In genomic region chr12:124098887-124099286, GRCh38 we compare ENCODE assay signal across 30 cellular contexts.
A peak's percentile ranks its signal among the peaks of the same experiment; 100 is the strongest.
DNase-seq lines count a peak whose midpoint lies in the region; ATAC-seq lines count a peak whose summit lies in the region.
"Had no signal": no experiment of that assay in that cellular context is flagged by ENCODE, and none has a peak within 500 bp of the region (broad histone marks: within the 10 kb centered on the region; RNA-seq: fewer than 3 reads in every experiment).

No MANE protein-coding gene starts in this region.

- no peak for ATAC-seq in HG02840 (IDR thresholded peaks at IDR 0.05; ENCODE audit: low FRiP score, unreplicated experiment)
- ATAC-seq: activated CD4-positive, alpha-beta T cell treated with anti-CD3 and anti-CD28 coated beads for 36 hours; stimulated activated naive CD8-positive, alpha-beta T cell treated with anti-CD3 and anti-CD28 coated beads, Interleukin-15, amount 100 ng/mL, for 72 hours had no signal

- DNase-seq in RPMI7951 (ENCODE audit: low read depth) (peak; percentile 22), foreskin melanocyte (peak; percentile 87), midbrain (lab: John Stamatoyannopoulos, UW) (peak; percentile 58), substantia nigra (lab: John Stamatoyannopoulos, UW) (peak in 37 of 49 donors; percentile 5 to 63 (median 26)), NCI-H526 (lab: John Stamatoyannopoulos, UW) (no peak), retina (no peak), DMS53 (lab: John Stamatoyannopoulos, UW) (no peak)
- DNase-seq: ACHN; activated CD4-positive, alpha-beta T cell treated with anti-CD3 and anti-CD28 coated beads for 36 hours; activated effector memory CD4-positive, alpha-beta T cell treated with Interleukin-2 at 50 U/mL for 16 hours; activated T-cell treated with anti-CD3 and anti-CD28 coated beads for 4 hours; aorta; central memory CD4-positive, alpha-beta T cell; COR-L47; DND-41; KG1; kidney glomerular epithelial cell; MG63; NCI-H1436; NCI-H2081 treated with DMSO at 0.1 percent for 48 hours; NCI-H226; NCI-H774; RPMI8226; stimulated activated CD4-positive, alpha-beta T cell treated with anti-CD3 and anti-CD28 coated beads, Interleukin-1b, Interleukin-23, amount 100 ng/mL, for 48 hours; stimulated activated CD8-positive, alpha-beta memory T cell treated with anti-CD3 and anti-CD28 coated beads, Interleukin-4, amount 100 ng/mL, for 48 hours; stimulated activated naive CD8-positive, alpha-beta T cell treated with anti-CD3 and anti-CD28 coated beads, Interleukin-15, amount 100 ng/mL, for 72 hours; T-helper 2 cell; transverse colon had no signal

- H3K27ac ChIP-seq in substantia nigra (ENCODE audit: low read depth, low read length, poor library complexity, severe bottlenecking), result peak overlapping the region; percentile 66
- H3K27ac ChIP-seq: SJSA1 had no signal

Comparison
In these comparisons a context has a peak if more than half of its experiments do, and no peak if none do; other contexts are left out.
1. DNase-seq: peak in RPMI7951 (single experiment), foreskin melanocyte (single experiment), midbrain (single experiment) and substantia nigra (37 of 49); none in NCI-H526 (0 of 2), retina (single experiment) and DMS53 (single experiment).